In the genomic region with DNA sequence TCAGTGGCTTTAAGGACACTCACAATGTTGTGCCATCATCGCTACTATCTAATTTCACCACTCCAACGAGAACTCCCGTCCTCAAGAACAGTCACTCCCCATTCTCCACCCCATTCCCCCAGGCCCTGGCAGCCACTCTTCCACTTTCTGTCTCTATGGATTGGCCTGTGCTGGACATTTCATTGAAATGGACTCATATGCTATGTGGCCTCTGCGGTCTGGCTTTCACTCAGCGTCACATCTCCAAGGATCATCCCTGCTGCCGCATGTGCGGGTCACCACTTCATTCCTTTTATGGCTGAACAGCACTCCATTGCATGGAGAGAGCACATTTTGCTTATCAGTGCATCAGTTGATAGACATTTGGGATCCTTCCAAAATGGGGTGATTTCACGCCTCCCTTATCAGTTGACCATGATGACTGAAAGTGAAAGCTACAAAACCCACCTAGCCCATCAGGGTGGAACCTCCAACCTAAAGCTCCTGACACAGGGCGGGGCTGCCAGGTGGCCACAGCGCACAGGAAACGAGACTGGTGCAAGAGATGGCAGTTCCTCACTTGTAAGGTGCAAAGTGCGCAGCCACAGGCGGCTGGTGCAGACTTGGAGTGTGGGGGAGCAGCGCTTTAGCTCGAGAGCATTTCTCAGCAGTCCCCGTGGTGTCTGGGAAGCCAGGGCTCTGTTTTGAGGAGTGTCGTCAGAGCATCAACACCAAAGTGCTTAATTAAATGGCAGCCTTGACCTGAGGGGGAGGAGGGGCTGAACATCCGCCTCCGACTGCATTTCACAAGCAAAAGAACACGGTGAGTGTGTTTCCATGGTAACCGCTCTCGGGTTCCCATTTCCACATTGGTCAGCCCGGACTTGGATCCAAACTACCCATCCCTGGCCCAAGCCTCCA, we compare ENCODE assay signal across 8 cellular contexts. TPM values are rescaled to one million over a fixed set of nuclear protein-coding genes. Genes with fewer than 3 reads are reported as not detected.
DNase-seq lines count a peak whose midpoint lies in the region; ATAC-seq lines count a peak whose summit lies in the region.

No MANE protein-coding gene starts in this region.

- WGBS in trophoblast cell (ENCODE audit: extremely low coverage, insufficient coverage, insufficient read length), result 100% methylated on average over 2 of the region's 23 CpGs

- H3K23ac ChIP-seq in trophoblast cell (ENCODE audit: low read length), result no peak overlapping the region

- H2BK120ac ChIP-seq in trophoblast cell (ENCODE audit: insufficient read depth, low read length, poor library complexity), result no peak overlapping the region

- H3K9me3 ChIP-seq in trophoblast cell (ENCODE audit: insufficient read depth, low read depth, low read length), result peaks cover 2% of the 10 kb centered on the region

- H3K79me2 ChIP-seq in trophoblast cell (ENCODE audit: control insufficient read depth, insufficient read depth, low read length, poor library complexity), result no peaks in the 10 kb centered on the region

- H2BK12ac ChIP-seq in trophoblast cell (ENCODE audit: low read length), result no peak overlapping the region

- H4K12ac ChIP-seq in trophoblast cell (ENCODE audit: low read depth, low read length), result no peak overlapping the region

- peak in 9 of 14 donors; percentile 25 to 83 (median 45) for DNase-seq in C1 segment of cervical spinal cord (lab: John Stamatoyannopoulos, UW)
- DNase-seq in GM19240 (ENCODE audit: insufficient read length, low spot score), result peak; percentile 73
- DNase-seq in activated CD4-positive, CD25-positive, alpha-beta regulatory T cell (lab: John Stamatoyannopoulos, UW), result peak in 3 of 4 experiments; percentile 24 to 69 (median 65)
- peak; percentile 58 to 59 for DNase-seq in trophoblast cell
- DNase-seq in H4 (ENCODE audit: low spot score), result no peak
- no peak for DNase-seq in ecto neural progenitor cell (ENCODE audit: low spot score)

- no peaks in the 10 kb centered on the region for H3K79me1 ChIP-seq in trophoblast cell (ENCODE audit: low read length)

- H3K27me3 ChIP-seq in trophoblast cell (ENCODE audit: insufficient read depth, low read length), result no peaks in the 10 kb centered on the region

- H4K91ac ChIP-seq in trophoblast cell (ENCODE audit: low read depth, low read length), result no peak overlapping the region

- peak; percentile 74 for ATAC-seq in HG03280 (IDR thresholded peaks at IDR 0.05; ENCODE audit: unreplicated experiment)

- H3K27ac ChIP-seq in cingulate gyrus (ENCODE audit: low read depth, low read length) (peak overlapping the region; percentile 69), trophoblast cell (ENCODE audit: low read depth, low read length) (no peak overlapping the region)

- peaks cover 21 to 24% of the 10 kb centered on the region in 2 experiments for H3K36me3 ChIP-seq in trophoblast cell (ENCODE audit: control insufficient read depth in 1 of 2, insufficient read depth in 2 of 2, low read length in 2 of 2)

- H2AK5ac ChIP-seq in trophoblast cell (ENCODE audit: low read length), result no peak overlapping the region

- no peak overlapping the region for H2AFZ ChIP-seq in trophoblast cell (ENCODE audit: insufficient read depth, low read length, poor library complexity)

- H3K4me2 ChIP-seq in trophoblast cell (ENCODE audit: low read length), result no peak overlapping the region

- H3K18ac ChIP-seq in trophoblast cell (ENCODE audit: low read length), result no peak overlapping the region

- peaks cover 2 to 6% of the 10 kb centered on the region in 2 experiments for H3K4me1 ChIP-seq in trophoblast cell (ENCODE audit: control insufficient read depth in 1 of 2, insufficient read depth in 2 of 2, low read length in 2 of 2)

- no peak overlapping the region for H2BK5ac ChIP-seq in trophoblast cell (ENCODE audit: low read depth, low read length, poor library complexity)

- no peak overlapping the region for H3K4me3 ChIP-seq in trophoblast cell (ENCODE audit: low read depth, low read length)

- no peak overlapping the region for H3K4ac ChIP-seq in trophoblast cell (ENCODE audit: low read depth, low read length)

- H3K14ac ChIP-seq in trophoblast cell (ENCODE audit: low read length), result no peak overlapping the region

- H3K9ac ChIP-seq in trophoblast cell (ENCODE audit: low read length), result no peak overlapping the region

- no peak overlapping the region for H4K8ac ChIP-seq in trophoblast cell (ENCODE audit: low read depth, low read length)

RNA-seq across cellular contexts. Expression of gene COTL1, which starts 23.8 kb away (rescaled TPM):
- 194 and 199 TPM in 2 replicates for polyA plus RNA-seq in trophoblast cell (2013)
- 197 and 232 TPM in 2 replicates for total RNA-seq in H4 (2014; rRNA removed; shearing (Covaris generic))

RNA-seq across cellular contexts. Expression of gene KLHL36, which starts 54.2 kb away (rescaled TPM):
- polyA plus RNA-seq in trophoblast cell (2013), result 17.4 and 17.6 TPM in 2 replicates
- 19.2 and 23.5 TPM in 2 replicates for total RNA-seq in H4 (2014; rRNA removed; shearing (Covaris generic))

Comparison
In these comparisons a context has a peak if more than half of its experiments do, and no peak if none do; other contexts are left out.
1. DNase-seq: peak in C1 segment of cervical spinal cord (9 of 14), GM19240 (single experiment), activated CD4-positive, CD25-positive, alpha-beta regulatory T cell (3 of 4) and trophoblast cell (2 of 2); none in H4 (single experiment) and ecto neural progenitor cell (single experiment).